Comparison of ENCODE assay signal across 10 cellular contexts in the genomic region with DNA sequence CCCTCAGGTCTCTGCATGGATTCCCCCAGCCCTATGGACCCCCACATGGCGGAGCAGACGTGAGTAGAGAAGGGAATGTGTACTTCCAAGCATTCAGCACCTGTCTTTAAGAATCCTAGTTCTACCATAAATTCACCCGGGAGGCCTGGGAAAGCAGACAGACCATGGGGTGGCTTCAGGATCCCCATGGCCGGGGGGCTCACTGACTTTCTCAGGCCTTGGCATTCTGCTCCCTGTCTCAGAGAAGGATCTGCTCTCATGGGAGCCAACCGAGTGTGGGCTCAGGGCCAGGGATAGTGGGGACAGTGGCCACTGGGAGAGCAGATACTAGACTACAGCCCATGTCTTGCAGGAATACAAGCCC. TPM values are rescaled to one million over a fixed set of nuclear protein-coding genes. Genes with fewer than 3 reads are reported as not detected.
DNase-seq lines count a peak whose midpoint lies in the region; ATAC-seq and TF ChIP-seq lines count a peak whose summit lies in the region.
"Had no signal": no experiment of that assay in that cellular context is flagged by ENCODE, and none has a peak within 500 bp of the region (broad histone marks: within the 10 kb centered on the region; RNA-seq: fewer than 3 reads in every experiment).

No MANE protein-coding gene starts in this region.

- intact Hi-C loops in posterior vena cava (cut with DNase I), result no loop called here

- no peak for TF ChIP-seq CTCF in DND-41 (IDR thresholded peaks at IDR 0.05; ENCODE audit: borderline replicate concordance, extremely low read depth, low read length, poor library complexity, severe bottlenecking)
- TF ChIP-seq CTCF in RWPE2 (IDR thresholded peaks at IDR 0.05; ENCODE audit: poor library complexity, severe bottlenecking), result no peak
- TF ChIP-seq CTCF in fibroblast of mammary gland (conservative IDR thresholded peaks at IDR 0.05; ENCODE audit: control insufficient read depth, insufficient read depth, low read depth, low read length), result no peak

- no peak overlapping the region for H2AFZ ChIP-seq in DND-41 (ENCODE audit: low read depth, low read length)

- H3K4me3 ChIP-seq in DND-41 (ENCODE audit: low read depth in 1 of 2, low read length in 2 of 2), result no peak overlapping the region
- no peak overlapping the region for H3K4me3 ChIP-seq in RWPE2 (ENCODE audit: severe bottlenecking)
- peak overlapping the region; percentile 74 for H3K4me3 ChIP-seq in fibroblast of mammary gland (ENCODE audit: control insufficient read depth, low read depth, low read length)
- H3K4me3 ChIP-seq: prostate gland had no signal

- H3K9me3 ChIP-seq in DND-41 (ENCODE audit: insufficient read depth, low read length, severe bottlenecking) (no peaks in the 10 kb centered on the region), RWPE2 (ENCODE audit: severe bottlenecking) (no peaks in the 10 kb centered on the region)
- H3K9me3 ChIP-seq: prostate gland had no signal

- H3K36me3 ChIP-seq in DND-41 (ENCODE audit: insufficient read depth, low read length), result peaks cover 69% of the 10 kb centered on the region
- peaks cover 66% of the 10 kb centered on the region for H3K36me3 ChIP-seq in RWPE2 (ENCODE audit: low read depth)
- H3K36me3 ChIP-seq: prostate gland had no signal

- peak overlapping the region; percentile 38 for H3K9ac ChIP-seq in DND-41 (ENCODE audit: low read depth, low read length)

- peak overlapping the region; percentile 79 for H3K27ac ChIP-seq in DND-41 (ENCODE audit: low read length)
- H3K27ac ChIP-seq in RWPE2 (ENCODE audit: poor library complexity, severe bottlenecking), result peak overlapping the region; percentile 74
- H3K27ac ChIP-seq: prostate gland had no signal

- peak overlapping the region; percentile 84 for H3K4me2 ChIP-seq in DND-41 (ENCODE audit: insufficient read depth, low read length)

- H3K4me1 ChIP-seq in DND-41 (ENCODE audit: insufficient read depth, low read length), result peaks cover 61% of the 10 kb centered on the region
- H3K4me1 ChIP-seq in RWPE2 (ENCODE audit: insufficient read depth, poor library complexity, severe bottlenecking), result peaks cover 11% of the 10 kb centered on the region
- H3K4me1 ChIP-seq: prostate gland had no signal

- peaks cover 58% of the 10 kb centered on the region for H3K79me2 ChIP-seq in DND-41 (ENCODE audit: insufficient read depth, low read length)

- DNase-seq in DND-41 (no peak), RWPE2 (ENCODE audit: low spot score) (no peak), fibroblast of mammary gland (ENCODE audit: low read depth) (no peak), posterior vena cava (ENCODE audit: low spot score) (peak; percentile 70), NCI-H1694 treated with DMSO at 0.1 percent for 48 hours (lab: John Stamatoyannopoulos, UW) (no peak), hepatic stellate cell (ENCODE audit: low spot score) (no peak)

- ATAC-seq in DND-41 (ENCODE audit: insufficient read depth, low read depth) (no peak), RWPE2 (ENCODE audit: low read depth) (no peak), HG03045 (IDR thresholded peaks at IDR 0.05; ENCODE audit: unreplicated experiment) (no peak), GM18907 (IDR thresholded peaks at IDR 0.05; ENCODE audit: unreplicated experiment) (no peak)

- H4K20me1 ChIP-seq in DND-41 (ENCODE audit: insufficient read depth, low read length), result peaks cover 23% of the 10 kb centered on the region

- H3K27me3 ChIP-seq in DND-41 (ENCODE audit: insufficient read depth, low read length, poor library complexity) (no peaks in the 10 kb centered on the region), RWPE2 (ENCODE audit: insufficient read depth, poor library complexity, severe bottlenecking) (no peaks in the 10 kb centered on the region)

RNA-seq across cellular contexts. Expression of a gene that starts 2.3 kb away (rescaled TPM):
- total RNA-seq in posterior vena cava, result 10 to 100 TPM; 24.0 to 24.2 TPM

RNA-seq across cellular contexts. Expression of a gene that starts 11.8 kb away (rescaled TPM):
- total RNA-seq in posterior vena cava, result 100 to 1,000 TPM in 1 of 2 donors, 10 to 100 TPM in 1; 97.4 to 119 TPM

RNA-seq across cellular contexts. Expression of a gene that starts 17.1 kb away (rescaled TPM):
- not detected for total RNA-seq in posterior vena cava
- total RNA-seq: RPMI7951 had no signal

RNA-seq across cellular contexts. Expression of a gene that starts 22.0 kb away (rescaled TPM):
- total RNA-seq in posterior vena cava, result 10 to 100 TPM in 1 of 2 donors, 1 to 10 TPM in 1; 8.8 to 11.2 TPM

RNA-seq across cellular contexts. Expression of a gene that starts 30.8 kb away (rescaled TPM):
- total RNA-seq in posterior vena cava, result 10 to 100 TPM; 14.6 to 20.2 TPM
